In the genomic region with DNA sequence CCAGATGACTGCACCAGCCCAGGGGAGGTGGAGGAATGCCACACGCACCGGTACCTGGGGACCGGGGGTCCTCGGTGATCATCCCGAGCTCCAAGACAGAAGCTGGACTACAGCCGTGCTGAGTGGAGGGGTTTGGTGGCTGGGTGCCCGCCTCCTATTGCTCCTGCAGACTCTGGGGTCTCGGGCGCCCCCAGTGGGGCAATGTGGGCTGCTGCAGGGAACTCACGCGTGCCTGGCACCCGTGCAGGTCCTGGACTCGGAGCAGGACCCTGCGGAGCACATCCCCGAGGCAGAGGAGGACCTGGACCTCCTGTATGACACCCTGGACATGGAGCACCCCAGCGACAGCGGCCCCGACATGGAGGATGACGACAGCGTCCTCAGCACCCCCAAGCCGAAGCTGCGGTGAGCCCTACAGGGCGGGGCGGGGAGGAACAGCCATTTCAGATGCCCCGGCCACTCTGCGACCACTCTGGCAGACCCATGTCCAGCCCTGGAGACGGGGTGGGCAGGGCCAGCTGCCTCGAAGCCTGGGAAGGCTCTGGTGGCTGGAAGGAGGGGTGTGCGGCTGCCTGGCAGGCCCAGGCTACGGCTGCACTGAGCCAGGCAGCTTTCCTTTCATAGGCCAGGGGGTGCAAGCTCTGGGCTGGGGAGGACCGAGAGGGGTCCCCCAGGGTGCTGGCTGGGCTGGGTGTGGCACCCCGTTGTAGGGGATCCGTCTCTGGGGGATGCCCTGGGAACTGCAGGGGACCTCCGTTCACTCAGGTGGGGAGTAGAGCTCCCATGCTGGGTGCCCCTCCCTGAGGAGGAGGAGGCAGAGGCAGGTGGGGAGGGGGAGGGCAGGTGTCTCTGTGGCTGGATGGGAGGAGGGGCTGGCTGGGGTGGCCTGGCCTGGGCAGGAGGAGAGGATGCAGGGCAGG, we compare ENCODE assay signal across 1 cellular context.
TF ChIP-seq lines count a peak whose summit lies in the region.

No MANE protein-coding gene starts in this region.

TF ChIP-seq in K562, 482 proteins besides CTCF, POLR2A, EP300 and RAD21:
- TF ChIP-seq, protein P1, sequence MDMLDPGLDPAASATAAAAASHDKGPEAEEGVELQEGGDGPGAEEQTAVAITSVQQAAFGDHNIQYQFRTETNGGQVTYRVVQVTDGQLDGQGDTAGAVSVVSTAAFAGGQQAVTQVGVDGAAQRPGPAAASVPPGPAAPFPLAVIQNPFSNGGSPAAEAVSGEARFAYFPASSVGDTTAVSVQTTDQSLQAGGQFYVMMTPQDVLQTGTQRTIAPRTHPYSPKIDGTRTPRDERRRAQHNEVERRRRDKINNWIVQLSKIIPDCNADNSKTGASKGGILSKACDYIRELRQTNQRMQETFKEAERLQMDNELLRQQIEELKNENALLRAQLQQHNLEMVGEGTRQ (CRISPR knock-in tag; IDR thresholded peaks at IDR 0.05): no peak
- TF ChIP-seq POLR2G (IDR thresholded peaks at IDR 0.05; ENCODE audit: low read depth, low read length): peak; percentile 57; the same call in 1 of the 2 replicates
- no peak for TF ChIP-seq HOXB6 (CRISPR knock-in tag; IDR thresholded peaks at IDR 0.05; ENCODE audit: borderline replicate concordance)
- no peak for TF ChIP-seq MBD2 (IDR thresholded peaks at IDR 0.05; ENCODE audit: borderline replicate concordance, low read depth)
- TF ChIP-seq RBM22 (IDR thresholded peaks at IDR 0.05; ENCODE audit: low read depth, low read length, poor library complexity, severe bottlenecking): peak; percentile 44
